In the genomic region with DNA sequence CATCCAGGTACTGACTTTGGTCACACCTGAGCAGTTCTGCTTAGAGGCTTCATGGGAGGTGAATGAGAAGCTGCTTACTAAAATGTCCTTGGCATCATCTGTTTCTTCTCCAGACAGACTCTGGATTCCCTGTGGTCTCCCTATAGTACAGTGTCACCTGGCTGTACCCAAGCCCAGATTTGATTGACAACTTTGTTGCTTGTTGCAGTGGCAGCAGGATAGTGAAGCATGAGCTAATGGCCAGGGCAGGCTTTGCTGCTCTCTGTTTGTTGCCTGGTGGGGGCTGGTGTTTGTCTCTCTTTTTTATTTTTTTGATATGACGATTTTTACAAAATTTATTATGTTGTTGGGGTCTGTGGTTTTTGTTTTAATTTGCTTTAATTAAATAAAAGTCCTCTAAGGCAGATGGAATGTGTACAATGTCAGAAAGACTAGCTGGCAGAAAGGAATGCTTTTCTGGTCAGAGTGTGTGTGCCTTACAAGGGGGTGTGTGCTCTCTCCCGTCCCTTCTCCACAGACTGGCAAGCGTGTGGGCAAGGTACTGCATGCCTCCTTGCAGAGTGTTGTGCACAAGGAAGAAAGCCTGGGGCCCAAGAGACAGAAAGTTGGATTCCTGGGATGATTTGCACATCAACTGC, we compare ENCODE assay signal across 11 cellular contexts. TPM values are rescaled to one million over a fixed set of nuclear protein-coding genes. Genes with fewer than 3 reads are reported as not detected.
DNase-seq lines count a peak whose midpoint lies in the region; TF ChIP-seq lines count a peak whose summit lies in the region.
"Had no signal": no experiment of that assay in that cellular context is flagged by ENCODE, and none has a peak within 500 bp of the region (broad histone marks: within the 10 kb centered on the region; RNA-seq: fewer than 3 reads in every experiment).

No MANE protein-coding gene starts in this region.

- H3K9ac ChIP-seq in endodermal cell (ENCODE audit: extremely low read depth, low read length, poor library complexity, severe bottlenecking) = no peak overlapping the region
- H3K9ac ChIP-seq in muscle layer of colon (ENCODE audit: low read length) = no peak overlapping the region

- CTCF ChIA-PET in A673 (lab: Charles Lee) = no interaction called here

- WGBS in endodermal cell (ENCODE audit: insufficient coverage in 1 of 2, insufficient read length in 1 of 2), 2 experiments = 87 to 100% methylated on average over 2 to 3 of the region's 3 CpGs

- TF ChIP-seq EP300 in Ishikawa (IDR thresholded peaks at IDR 0.05; ENCODE audit: borderline replicate concordance) = no peak; the same call in 1 of the 2 replicates

- H3K36me3 Mint-ChIP-seq in endodermal cell (ENCODE audit: low read depth) = peaks cover 67% of the 10 kb centered on the region

- intact Hi-C loops in A673 (cut with micrococcal nuclease; ENCODE audit: unreplicated experiment) = no loop called here

- peaks cover 4% of the 10 kb centered on the region for H3K9me3 Mint-ChIP-seq in endodermal cell
- H3K9me3 Mint-ChIP-seq: T-helper 1 cell treated with Interleukin-12 subunit alpha and Interleukin-12 subunit beta and Interleukin-4 antibody, amounts not matched to agents 30 μg/mL and 1 μg/mL, for 36 hours had no signal

- TF ChIP-seq CTCF in A673 (conservative IDR thresholded peaks at IDR 0.05; ENCODE audit: low read depth, low read length) (no peak), endodermal cell (conservative IDR thresholded peaks at IDR 0.05) (no peak)

- H3K4me1 ChIP-seq in A673 (ENCODE audit: insufficient read depth, low read length, poor library complexity, severe bottlenecking) (peaks cover 22% of the 10 kb centered on the region), endodermal cell (ENCODE audit: control insufficient read depth, insufficient read depth, low read length) (peaks cover 12% of the 10 kb centered on the region), muscle layer of colon (ENCODE audit: insufficient read depth, low read length) (peaks cover 49% of the 10 kb centered on the region)

- H3K9me3 ChIP-seq in A673 (ENCODE audit: low read depth, low read length, poor library complexity, severe bottlenecking) (no peaks in the 10 kb centered on the region), endodermal cell (ENCODE audit: control insufficient read depth, low read length) (no peaks in the 10 kb centered on the region), muscle layer of colon (ENCODE audit: low read length) (no peaks in the 10 kb centered on the region)

- H3K4me3 Mint-ChIP-seq in endodermal cell = no peak overlapping the region
- H3K4me3 Mint-ChIP-seq: T-helper 1 cell treated with Interleukin-12 subunit alpha and Interleukin-12 subunit beta and Interleukin-4 antibody, amounts not matched to agents 30 μg/mL and 1 μg/mL, for 36 hours had no signal

- H3K36me3 ChIP-seq in A673 (ENCODE audit: insufficient read depth, low read length, poor library complexity, severe bottlenecking) = peaks cover 37% of the 10 kb centered on the region
- H3K36me3 ChIP-seq in endodermal cell (ENCODE audit: control insufficient read depth, insufficient read depth, low read length) = peaks cover 68% of the 10 kb centered on the region
- H3K36me3 ChIP-seq in muscle layer of colon (ENCODE audit: insufficient read depth, low read length) = peaks cover 5% of the 10 kb centered on the region

- no peak for TF ChIP-seq RAD21 in Ishikawa (IDR thresholded peaks at IDR 0.05; ENCODE audit: low read depth)

- no peaks in the 10 kb centered on the region for H3K27me3 ChIP-seq in A673 (replicated peaks; ENCODE audit: insufficient read depth, low read depth, low read length, poor library complexity)
- H3K27me3 ChIP-seq in endodermal cell (ENCODE audit: control insufficient read depth, insufficient read depth, low read length, poor library complexity, severe bottlenecking) = no peaks in the 10 kb centered on the region
- H3K27me3 ChIP-seq in muscle layer of colon (ENCODE audit: control insufficient read depth in 1 of 2, insufficient read depth in 2 of 2, low read length in 2 of 2) = no peaks in the 10 kb centered on the region

- H3K27me3 Mint-ChIP-seq in endodermal cell (ENCODE audit: insufficient read depth) = no peaks in the 10 kb centered on the region

- DNase-seq in A673 (ENCODE audit: low spot score) (no peak), endodermal cell (no peak), amygdala (lab: John Stamatoyannopoulos, UW) (no peak), mesenteric fat pad (ENCODE audit: low spot score) (no peak), NCI-H82 treated with DMSO at 0.1 percent for 48 hours (lab: John Stamatoyannopoulos, UW; ENCODE audit: unreplicated experiment) (no peak)
- DNase-seq in stimulated activated CD4-positive, alpha-beta T cell treated with anti-CD3 and anti-CD28 coated beads, Interleukin-4, amount 100 ng/mL, for 4 hours = no peak
- DNase-seq: activated naive CD4-positive, alpha-beta T cell treated with anti-CD3 and anti-CD28 coated beads, Interleukin-2, amount 50 U/mL, for 16 hours; NCI-H187 had no signal

- peak overlapping the region; percentile 66 for H3K27ac Mint-ChIP-seq in endodermal cell

- no TSS peak for BruUV-seq in A673 (replicated peaks; lab: Mats Ljungman, UMichigan)

- POLR2A ChIA-PET in A673 (lab: Charles Lee; ENCODE audit: low non-redundant PET) = no interaction called here

- H3K4me1 Mint-ChIP-seq in endodermal cell = peaks cover 3% of the 10 kb centered on the region

- peak overlapping the region; percentile 67 for H3K27ac ChIP-seq in A673 (ENCODE audit: low read depth, low read length, poor library complexity, severe bottlenecking)
- H3K27ac ChIP-seq in endodermal cell (ENCODE audit: low read depth, low read length) = peak overlapping the region; percentile 16
- H3K27ac ChIP-seq in muscle layer of colon (ENCODE audit: low read depth, low read length) = peak overlapping the region; percentile 75

- H3K4me3 ChIP-seq in A673 (ENCODE audit: low read depth, low read length, poor library complexity, severe bottlenecking) (no peak overlapping the region), endodermal cell (ENCODE audit: low read length) (no peak overlapping the region), muscle layer of colon (ENCODE audit: low read depth in 1 of 2, low read length in 2 of 2) (no peak overlapping the region)

TF ChIP-seq in Ishikawa, 13 proteins besides CTCF, POLR2A, EP300 and RAD21:
- TF ChIP-seq USF1 (IDR thresholded peaks at IDR 0.05) = no peak
- TF ChIP-seq CEBPB (IDR thresholded peaks at IDR 0.05) = no peak
- no peak for TF ChIP-seq NFIC (IDR thresholded peaks at IDR 0.05)
- no peak for TF ChIP-seq FOXM1 (IDR thresholded peaks at IDR 0.05; ENCODE audit: borderline replicate concordance, low read depth)
- peak; percentile 51; the same call in 1 of the 2 replicates for TF ChIP-seq TEAD4 (IDR thresholded peaks at IDR 0.05)

RNA-seq across cellular contexts. Expression of gene CLEC3B, which starts 15.3 kb away (rescaled TPM):
- total RNA-seq in A673 (2021) (0.81 and 1.0 TPM in 2 replicates), endodermal cell (not detected), mesenteric fat pad (217 TPM)
- polyA plus RNA-seq in endodermal cell (2013, experiment 1 of 2) = not detected
- polyA plus RNA-seq in endodermal cell (2013, experiment 2 of 2) = 0.29 TPM

RNA-seq across cellular contexts. Expression of gene EXOSC7, which starts 34.8 kb away (rescaled TPM):
- total RNA-seq in A673 (2021) (47.4 and 57.3 TPM in 2 replicates), endodermal cell (10 to 100 TPM; 61.2 to 69.4 TPM), mesenteric fat pad (35.4 TPM)
- polyA plus RNA-seq in endodermal cell (2013, experiment 1 of 2) = 61.4 TPM
- polyA plus RNA-seq in endodermal cell (2013, experiment 2 of 2) = 54.6 TPM

RNA-seq across cellular contexts. Expression of gene ZDHHC3, which starts 34.9 kb away (rescaled TPM):
- total RNA-seq in A673 (2021) (94.7 and 95.2 TPM in 2 replicates), endodermal cell (10 to 100 TPM; 63.7 to 69.7 TPM), mesenteric fat pad (108 TPM)
- 51.6 TPM for polyA plus RNA-seq in endodermal cell (2013, experiment 1 of 2)
- 45.0 TPM for polyA plus RNA-seq in endodermal cell (2013, experiment 2 of 2)

Comparison
In these comparisons a context has a peak if more than half of its experiments do, and no peak if none do; other contexts are left out.
1. H3K27ac ChIP-seq: peak in every context shown above with its lines; median percentile 75 in muscle layer of colon; 67 in A673; 16 in endodermal cell.
2. RNA of gene CLEC3B, which starts 15.3 kb away (total RNA-seq): 217 TPM in mesenteric fat pad (single experiment); 0.81 to 1.0 TPM in A673 and not detected in endodermal cell; every median in the first group is over 100 times any median in the second.